Comparison of ENCODE assay signal across 21 cellular contexts in genomic region chr1:223319913-223320600, GRCh38. TPM values are rescaled to one million over a fixed set of nuclear protein-coding genes. Genes with fewer than 3 reads are reported as not detected.
DNase-seq lines count a peak whose midpoint lies in the region; ATAC-seq lines count a peak whose summit lies in the region.
"Had no signal": no experiment of that assay in that cellular context is flagged by ENCODE, and none has a peak within 500 bp of the region (broad histone marks: within the 10 kb centered on the region; RNA-seq: fewer than 3 reads in every experiment).

No MANE protein-coding gene starts in this region.

- ATAC-seq in esophagus mucosa: peak; percentile 85
- no peak for ATAC-seq in GM21390 (IDR thresholded peaks at IDR 0.05; ENCODE audit: unreplicated experiment)
- ATAC-seq: activated CD8-positive, alpha-beta T cell treated with anti-CD3 and anti-CD28 coated beads for 36 hours; left cardiac atrium had no signal

- DNase-seq in NCI-H1105 treated with DMSO at 0.1 percent for 48 hours (lab: John Stamatoyannopoulos, UW) (peak; percentile 25), NCI-H1105 (lab: John Stamatoyannopoulos, UW) (no peak), NCI-H510A (lab: John Stamatoyannopoulos, UW) (peak; percentile 38), renal cortical epithelial cell (ENCODE audit: low read depth) (peak; percentile 11), SW480 (ENCODE audit: low spot score) (no peak), GM19238 (ENCODE audit: insufficient read length, low spot score) (no peak)
- DNase-seq: 8988T; activated CD8-positive, alpha-beta T cell treated with anti-CD3 and anti-CD28 coated beads for 36 hours; activated T-cell treated with anti-CD3 and anti-CD28 coated beads, Interleukin-2, amount 50 U/mL, for 48 hours; BE2C; GF-D8; Kasumi-1; left cardiac atrium; midbrain; NCI-H446 treated with DMSO at 0.1 percent for 48 hours; SIG-M5; stimulated activated naive CD4-positive, alpha-beta T cell; WERI-Rb-1 had no signal

RNA-seq across cellular contexts. Expression of gene SUSD4, which starts 43.9 kb away (rescaled TPM):
- total RNA-seq in esophagus mucosa (42.2 TPM), renal cortical epithelial cell (3.5 and 33.0 TPM in 2 replicates)
- total RNA-seq: tibial nerve had no signal

Comparison
In these comparisons a context has a peak if more than half of its experiments do, and no peak if none do; other contexts are left out.
1. DNase-seq: peak in NCI-H1105 treated with DMSO at 0.1 percent for 48 hours (single experiment), NCI-H510A (single experiment) and renal cortical epithelial cell (single experiment); none in NCI-H1105 (single experiment), SW480 (single experiment) and GM19238 (single experiment).